In genomic region chr22:42180349-42180842, GRCh38 we compare ENCODE assay signal across 1 cellular context.
A peak's percentile ranks its signal among the peaks of the same experiment; 100 is the strongest.
TF ChIP-seq lines count a peak whose summit lies in the region.

No MANE protein-coding gene starts in this region.

TF ChIP-seq in GM12878, 131 proteins besides CTCF, POLR2A, EP300 and RAD21:
- no peak for TF ChIP-seq ZBTB40 (IDR thresholded peaks at IDR 0.05; ENCODE audit: borderline replicate concordance)
- TF ChIP-seq CHD2 (IDR thresholded peaks at IDR 0.05; ENCODE audit: borderline replicate concordance, low read depth, low read length), result no peak
- no peak for TF ChIP-seq IRF3 (IDR thresholded peaks at IDR 0.05)
- no peak for TF ChIP-seq HDAC6 (IDR thresholded peaks at IDR 0.05; ENCODE audit: unreplicated experiment)
- no peak for TF ChIP-seq ZZZ3 (IDR thresholded peaks at IDR 0.05; ENCODE audit: control insufficient read depth, insufficient read length, low read depth)
- TF ChIP-seq CREM (IDR thresholded peaks at IDR 0.05; ENCODE audit: low read depth), result no peak
- no peak for TF ChIP-seq USF2 (IDR thresholded peaks at IDR 0.05; ENCODE audit: borderline replicate concordance, low read depth, low read length)
- TF ChIP-seq RAD51 (IDR thresholded peaks at IDR 0.05), result 0 out of 2 replicates have a peak, but pooled peaks have one; percentile 22
- no peak for TF ChIP-seq MEF2A (IDR thresholded peaks at IDR 0.05; ENCODE audit: insufficient read depth, low read depth, low read length)
- peak in 1 of 2 experiments; percentile 34; a peak in 1 of 4 replicates for TF ChIP-seq SRF (IDR thresholded peaks at IDR 0.05; ENCODE audit: low read depth in 2 of 2, low read length in 2 of 2)
- no peak for TF ChIP-seq CBX3 (IDR thresholded peaks at IDR 0.05; ENCODE audit: borderline replicate concordance, low read depth)
- TF ChIP-seq FOXK2 (IDR thresholded peaks at IDR 0.05), result no peak
- TF ChIP-seq CREB1 (IDR thresholded peaks at IDR 0.05; ENCODE audit: low read depth), result no peak
- TF ChIP-seq POU2F2 (IDR thresholded peaks at IDR 0.05; ENCODE audit: borderline replicate concordance, low read depth, low read length), result no peak
- no peak for TF ChIP-seq ZBTB33 (IDR thresholded peaks at IDR 0.05)
- TF ChIP-seq RUNX3 (IDR thresholded peaks at IDR 0.05; ENCODE audit: low read length), result peak; percentile 16; the same call in 1 of the 2 replicates
- TF ChIP-seq GATAD2B (conservative IDR thresholded peaks at IDR 0.05; ENCODE audit: low read depth), result no peak
- peak; percentile 71 for TF ChIP-seq PKNOX1 (IDR thresholded peaks at IDR 0.05)
- no peak for TF ChIP-seq NBN (IDR thresholded peaks at IDR 0.05)
- TF ChIP-seq NR2C2 (IDR thresholded peaks at IDR 0.05; ENCODE audit: borderline replicate concordance, control insufficient read depth, insufficient read length, low read depth), result no peak
- no peak for TF ChIP-seq ZBED1 (IDR thresholded peaks at IDR 0.05; ENCODE audit: borderline replicate concordance)
- TF ChIP-seq BHLHE40 (IDR thresholded peaks at IDR 0.05; ENCODE audit: borderline replicate concordance in 1 of 2, low read depth in 2 of 2, low read length in 1 of 2), result no peak
- no peak for TF ChIP-seq SMARCA5 (IDR thresholded peaks at IDR 0.05)
- no peak for TF ChIP-seq EZH2 (IDR thresholded peaks at IDR 0.05; ENCODE audit: borderline replicate concordance, control insufficient read depth, low read depth, low read length)
- no peak for TF ChIP-seq BCL3 (IDR thresholded peaks at IDR 0.05; ENCODE audit: borderline replicate concordance, insufficient read depth, low read depth, low read length, poor library complexity, severe bottlenecking)
- TF ChIP-seq RELB (IDR thresholded peaks at IDR 0.05; ENCODE audit: low read depth), result no peak
- TF ChIP-seq HSF1 (IDR thresholded peaks at IDR 0.05; ENCODE audit: low read depth, low read length), result no peak
- no peak for TF ChIP-seq CUX1 (IDR thresholded peaks at IDR 0.05; ENCODE audit: insufficient replicate concordance, low read depth, low read length)
- TF ChIP-seq E4F1 (IDR thresholded peaks at IDR 0.05; ENCODE audit: borderline replicate concordance, partially characterized antibody), result no peak
- no peak for TF ChIP-seq BCL11A (IDR thresholded peaks at IDR 0.05; ENCODE audit: low read depth, low read length)
